12 cellular contexts compared by ENCODE assay signal in the genomic region with DNA sequence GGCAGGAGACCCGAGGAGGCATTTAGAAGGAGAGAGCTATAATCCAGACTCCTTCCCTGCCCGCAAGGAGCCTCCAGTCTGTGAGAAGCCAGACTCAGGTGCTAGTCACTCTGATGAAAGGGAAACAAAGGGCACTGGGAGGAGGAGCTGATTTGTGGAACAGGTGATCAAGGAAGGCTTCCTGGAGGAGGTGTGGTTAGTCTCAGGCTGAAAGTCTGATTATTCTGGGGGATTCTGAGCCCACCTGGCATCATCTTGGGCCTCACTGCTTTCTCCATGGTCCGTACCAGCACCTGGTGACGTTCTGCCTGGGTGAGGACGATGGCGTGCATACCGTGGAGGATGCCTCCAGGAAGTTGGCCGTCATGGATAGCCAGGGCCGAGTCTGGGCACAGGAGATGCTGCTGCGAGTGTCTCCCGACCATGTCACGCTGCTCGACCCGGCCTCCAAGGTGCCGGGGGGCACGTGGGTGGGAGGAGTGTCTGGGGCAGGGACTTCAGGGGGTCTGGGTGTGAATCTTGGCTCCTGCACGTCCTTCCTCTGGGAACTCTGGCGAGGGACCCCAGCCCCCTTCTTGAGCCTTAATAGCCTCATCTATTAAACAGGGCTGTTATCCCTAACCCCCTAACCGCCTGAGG. TPM values are rescaled to one million over a fixed set of nuclear protein-coding genes. Genes with fewer than 3 reads are reported as not detected.
DNase-seq lines count a peak whose midpoint lies in the region; ATAC-seq and TF ChIP-seq lines count a peak whose summit lies in the region.
"Had no signal": no experiment of that assay in that cellular context is flagged by ENCODE, and none has a peak within 500 bp of the region (broad histone marks: within the 10 kb centered on the region; RNA-seq: fewer than 3 reads in every experiment).

No MANE protein-coding gene starts in this region.

- H3K36me3 ChIP-seq in CD8-positive, alpha-beta T cell (ENCODE audit: insufficient read depth, low read length): no peaks in the 10 kb centered on the region
- H3K36me3 ChIP-seq in IMR-90 (ENCODE audit: control insufficient read depth, insufficient read depth, low read length) (no peaks in the 10 kb centered on the region), mammary epithelial cell (ENCODE audit: insufficient read depth, low read length) (no peaks in the 10 kb centered on the region)
- H3K36me3 ChIP-seq: cardiac muscle cell, uterus had no signal

- intact Hi-C loops in CD8-positive, alpha-beta T cell (cut with DNase I, micrococcal nuclease): loop anchor here (2.0 to 10.0 kb wide), 2 partner anchors 81 to 325 kb away; a partner anchor contains a TSS
- intact Hi-C loops in IMR-90 (cut with micrococcal nuclease) (loop anchor here (10.0 kb wide), 1 partner anchor 615 kb away; a partner anchor contains a TSS), mammary epithelial cell (cut with micrococcal nuclease) (no loop called here), left ventricle myocardium superior (cut with micrococcal nuclease) (no loop called here)

- H2AK5ac ChIP-seq in IMR-90 (ENCODE audit: low read depth, low read length): no peak overlapping the region

- peaks cover 22% of the 10 kb centered on the region for H3K4me1 Mint-ChIP-seq in CD8-positive, alpha-beta T cell (ENCODE audit: low read depth)
- peaks cover 20 to 35% (median 25%) of the 10 kb centered on the region in 4 donors for H3K4me1 Mint-ChIP-seq in naive thymus-derived CD8-positive, alpha-beta T cell

- no peaks in the 10 kb centered on the region for H3K79me1 ChIP-seq in IMR-90 (ENCODE audit: low read depth in 1 of 2, low read length in 2 of 2)

- H3K4me3 ChIP-seq in CD8-positive, alpha-beta T cell (ENCODE audit: low read depth, low read length): no peak overlapping the region
- H3K4me3 ChIP-seq in IMR-90 (ENCODE audit: insufficient read depth, low read depth, low read length) (no peak overlapping the region), mammary epithelial cell (replicated peaks in 1 of 3; ENCODE audit: insufficient read depth in 1 of 3, low read depth in 2 of 3, low read length in 3 of 3) (no peak overlapping the region)
- H3K4me3 ChIP-seq: uterus had no signal

- POLR2A ChIA-PET in CD8-positive, alpha-beta T cell (lab: Charles Lee): no interaction called here
- POLR2A ChIA-PET in IMR-90 (lab: Charles Lee; ENCODE audit: unreplicated experiment): no interaction called here
- POLR2A ChIA-PET in naive thymus-derived CD8-positive, alpha-beta T cell (lab: Charles Lee): interaction anchor here (1.0 kb wide), 1 partner anchor 38 kb away, joined by 4 read pairs; a partner anchor contains a TSS

- peaks cover 20% of the 10 kb centered on the region for H3K27me3 ChIP-seq in CD8-positive, alpha-beta T cell (ENCODE audit: insufficient read depth, low read length)
- H3K27me3 ChIP-seq in IMR-90 (ENCODE audit: control insufficient read depth, insufficient read depth, low read length) (peaks cover 63% of the 10 kb centered on the region), mammary epithelial cell (ENCODE audit: insufficient read depth, low read length) (no peaks in the 10 kb centered on the region)

- peaks cover 4% of the 10 kb centered on the region; the same call in 1 of the 2 replicates for H3K9me1 ChIP-seq in IMR-90 (ENCODE audit: insufficient read depth, low read length)

- H2BK5ac ChIP-seq in IMR-90 (ENCODE audit: low read depth, low read length, poor library complexity, severe bottlenecking): no peak overlapping the region

- H3K9ac ChIP-seq in IMR-90 (ENCODE audit: low read depth, low read length): no peak overlapping the region
- H3K9ac ChIP-seq in mammary epithelial cell (ENCODE audit: insufficient read depth, low read length): no peak overlapping the region

- no peak for ATAC-seq in CD8-positive, alpha-beta T cell
- no peak for ATAC-seq in IMR-90 (ENCODE audit: low read depth)
- ATAC-seq in naive thymus-derived CD8-positive, alpha-beta T cell: no peak
- ATAC-seq in GM18519 (IDR thresholded peaks at IDR 0.05; ENCODE audit: low FRiP score, unreplicated experiment): no peak
- no peak for ATAC-seq in left ventricle myocardium superior

- H3K23ac ChIP-seq in IMR-90 (ENCODE audit: low read depth, low read length): no peak overlapping the region

- in situ Hi-C loops in IMR-90 (cut with MboI; ENCODE audit: low sequenced_read_pairs) (no loop called here), mammary epithelial cell (cut with MboI; ENCODE audit: low sequenced_read_pairs in 2 of 2) (no loop called here)

- no peaks in the 10 kb centered on the region for H3K79me2 ChIP-seq in mammary epithelial cell (ENCODE audit: insufficient read depth, low read length)

- H3K56ac ChIP-seq in IMR-90 (ENCODE audit: extremely low read depth, insufficient read depth, low read length): no peak overlapping the region

- peak overlapping the region; percentile 84 for H3K4me3 Mint-ChIP-seq in CD8-positive, alpha-beta T cell
- peak overlapping the region; percentile 75 to 86 (median 82) for H3K4me3 Mint-ChIP-seq in naive thymus-derived CD8-positive, alpha-beta T cell

- H3K36me3 Mint-ChIP-seq in CD8-positive, alpha-beta T cell: no peaks in the 10 kb centered on the region
- peaks cover 0 to 8% (median 2%) of the 10 kb centered on the region in 3 donors for H3K36me3 Mint-ChIP-seq in naive thymus-derived CD8-positive, alpha-beta T cell

- peak overlapping the region; percentile 72 for H3K4me2 ChIP-seq in IMR-90 (ENCODE audit: low read depth, low read length)
- H3K4me2 ChIP-seq in mammary epithelial cell (ENCODE audit: insufficient read depth, low read depth, low read length): peak overlapping the region; percentile 99

- H2BK120ac ChIP-seq in IMR-90 (ENCODE audit: low read depth, low read length): no peak overlapping the region

- TF ChIP-seq CTCF in CD8-positive, alpha-beta T cell (IDR thresholded peaks at IDR 0.05): no peak
- TF ChIP-seq CTCF in IMR-90 (conservative IDR thresholded peaks at IDR 0.05; ENCODE audit: low read depth, low read length) (no peak), mammary epithelial cell (conservative IDR thresholded peaks at IDR 0.05 in 1 of 2, IDR thresholded peaks at IDR 0.05 in 1 of 2; ENCODE audit: extremely low read depth in 1 of 2, insufficient read depth in 1 of 2, low read depth in 1 of 2, low read length in 2 of 2) (no peak)

- no peak for TF ChIP-seq POLR2A in IMR-90 (IDR thresholded peaks at IDR 0.05; ENCODE audit: low read depth, low read length)

- no peak overlapping the region for H3K4ac ChIP-seq in IMR-90 (ENCODE audit: low read depth, low read length)

- dilution Hi-C loops in IMR-90 (cut with HindIII; ENCODE audit: low sequenced_read_pairs, unreplicated experiment): no loop called here
- dilution Hi-C loops in mammary epithelial cell (cut with HindIII; ENCODE audit: low sequenced_read_pairs): loop anchor here (5.0 to 10.0 kb wide), 2 partner anchors 93 to 395 kb away; a partner anchor contains a TSS

- no peak overlapping the region for H2BK15ac ChIP-seq in IMR-90 (ENCODE audit: low read depth, low read length)

- no peaks in the 10 kb centered on the region for H3K9me3 Mint-ChIP-seq in CD8-positive, alpha-beta T cell
- peaks cover 0 to 7% (median 0%) of the 10 kb centered on the region in 9 donors for H3K9me3 Mint-ChIP-seq in naive thymus-derived CD8-positive, alpha-beta T cell

- no peak overlapping the region for H3K18ac ChIP-seq in IMR-90 (ENCODE audit: low read depth, low read length)

- 69% methylated on average over 8 of the region's 19 CpGs; no CpG with 5 or more reads in 1 of the 2 experiments for WGBS in IMR-90 (ENCODE audit: extremely low coverage in 2 of 2, insufficient read length in 1 of 2), 2 experiments
- 88% methylated on average over 11 of the region's 19 CpGs for WGBS in mammary epithelial cell (ENCODE audit: low coverage, missing lambda C conversion rate)

- H2BK20ac ChIP-seq in IMR-90 (ENCODE audit: low read depth, low read length): no peak overlapping the region

- H3K14ac ChIP-seq in IMR-90 (replicated peaks; ENCODE audit: low read depth, low read length): no peak overlapping the region

- no peaks in the 10 kb centered on the region for H3K9me3 ChIP-seq in CD8-positive, alpha-beta T cell (ENCODE audit: low read length)
- H3K9me3 ChIP-seq in IMR-90 (ENCODE audit: control insufficient read depth, insufficient read depth, low read length): peaks cover 7% of the 10 kb centered on the region; the same call in 1 of the 2 replicates
- H3K9me3 ChIP-seq in mammary epithelial cell (replicated peaks; ENCODE audit: insufficient read depth, low read length): peaks cover 3% of the 10 kb centered on the region
- H3K9me3 ChIP-seq: uterus had no signal

- CTCF ChIA-PET in CD8-positive, alpha-beta T cell (lab: Charles Lee): interaction anchor here (1.4 kb wide), 1 partner anchor 11 kb away, joined by 8 read pairs; no protein-coding TSS in a partner anchor
- CTCF ChIA-PET in IMR-90 (lab: Yijun Ruan, JAX): no interaction called here
- CTCF ChIA-PET in mammary epithelial cell (lab: Charles Lee; ENCODE audit: low non-redundant PET): no interaction called here

- H4K5ac ChIP-seq in IMR-90 (ENCODE audit: low read depth, low read length): no peak overlapping the region

- H4K20me1 ChIP-seq in IMR-90 (ENCODE audit: insufficient read depth, low read length) (no peaks in the 10 kb centered on the region), mammary epithelial cell (ENCODE audit: insufficient read depth, low read length) (no peaks in the 10 kb centered on the region)

- H2AFZ ChIP-seq in IMR-90 (replicated peaks; ENCODE audit: low read length, poor library complexity) (peak overlapping the region; percentile 88), mammary epithelial cell (ENCODE audit: low read depth, low read length) (peak overlapping the region; percentile 18)

- DNase-seq in CD8-positive, alpha-beta T cell: no peak
- DNase-seq in IMR-90 (no peak), mammary epithelial cell (no peak), left ventricle myocardium superior (no peak), NCI-H2196 treated with DMSO at 0.1 percent for 48 hours (lab: John Stamatoyannopoulos, UW; ENCODE audit: unreplicated experiment) (no peak), DMS 273 (lab: John Stamatoyannopoulos, UW; ENCODE audit: unreplicated experiment) (no peak)
- DNase-seq in naive thymus-derived CD8-positive, alpha-beta T cell: peak in 1 of 10 donors; percentile 63
- DNase-seq: NK-92 treated with Interleukin-12 subunit alpha and Interleukin-12 subunit beta, amount 100 ng/mL, for 24 hours had no signal

- no peak overlapping the region for H4K8ac ChIP-seq in IMR-90 (ENCODE audit: low read depth in 2 of 2, low read length in 2 of 2)

- no peak overlapping the region for H2AK9ac ChIP-seq in IMR-90 (replicated peaks; ENCODE audit: low read depth, low read length, poor library complexity)

- H3K27me3 Mint-ChIP-seq in CD8-positive, alpha-beta T cell (ENCODE audit: low read depth): peaks cover 55% of the 10 kb centered on the region
- H3K27me3 Mint-ChIP-seq in naive thymus-derived CD8-positive, alpha-beta T cell: peaks cover 20 to 82% (median 54%) of the 10 kb centered on the region in 5 donors

- BruUV-seq in IMR-90 (replicated peaks; lab: Mats Ljungman, UMichigan) (no TSS peak), mammary epithelial cell (replicated peaks; lab: Mats Ljungman, UMichigan) (no TSS peak)

- no peak for TF ChIP-seq RAD21 in IMR-90 (IDR thresholded peaks at IDR 0.05; ENCODE audit: low read length)

- H3K27ac Mint-ChIP-seq in CD8-positive, alpha-beta T cell: no peak overlapping the region
- H3K27ac Mint-ChIP-seq in naive thymus-derived CD8-positive, alpha-beta T cell: peak overlapping the region in 4 of 10 donors; percentile 33 to 65 (median 57)

- no peak overlapping the region for H3K27ac ChIP-seq in CD8-positive, alpha-beta T cell (ENCODE audit: low read depth, low read length)
- H3K27ac ChIP-seq in IMR-90 (ENCODE audit: insufficient read depth, low read length) (no peak overlapping the region), mammary epithelial cell (ENCODE audit: insufficient read depth, low read depth, low read length) (no peak overlapping the region)
- H3K27ac ChIP-seq: cardiac muscle cell, uterus had no signal

- peaks cover 30% of the 10 kb centered on the region for H3K4me1 ChIP-seq in CD8-positive, alpha-beta T cell (ENCODE audit: insufficient read depth, low read length)
- H3K4me1 ChIP-seq in IMR-90 (ENCODE audit: control insufficient read depth, insufficient read depth, low read length): peaks cover 10% of the 10 kb centered on the region; the same call in 1 of the 2 replicates
- H3K4me1 ChIP-seq in mammary epithelial cell (ENCODE audit: insufficient read depth, low read length): peaks cover 32% of the 10 kb centered on the region
- H3K4me1 ChIP-seq: uterus had no signal

- H4K91ac ChIP-seq in IMR-90 (ENCODE audit: insufficient read depth, low read depth, low read length): no peak overlapping the region

RNA-seq across cellular contexts. Expression of a gene that starts 3.9 kb away (rescaled TPM):
- 1 to 10 TPM; 4.8 to 6.2 TPM for total RNA-seq in CD8-positive, alpha-beta T cell
- total RNA-seq in IMR-90 (2012; rRNA removed) (0.90 and 1.9 TPM in 2 replicates), mammary epithelial cell (10 to 100 TPM; 63.7 to 68.3 TPM), left ventricle myocardium superior (2.7 TPM)
- polyA plus RNA-seq in IMR-90 (2012; rRNA removed) (2.9 and 3.1 TPM in 2 replicates), mammary epithelial cell (29.8 TPM)
- polyA plus RNA-seq in IMR-90 (2012; cell fraction: cytosol; rRNA removed): 2.5 and 8.1 TPM in 2 replicates
- 6.8 and 7.4 TPM in 2 replicates for polyA plus RNA-seq in IMR-90 (2012; cell fraction: nucleus; rRNA removed; ENCODE audit: low replicate concordance)
- 23.0 TPM for polyA minus RNA-seq in mammary epithelial cell
- under 1 TPM in 1 of 2 experiments, not detected in 1; 0.39 TPM for total RNA-seq in naive thymus-derived CD8-positive, alpha-beta T cell
- 1 to 10 TPM in 1 of 3 donors, under 1 TPM in 2; 0.81 to 2.1 (median 0.85) TPM for polyA plus RNA-seq in naive thymus-derived CD8-positive, alpha-beta T cell

RNA-seq across cellular contexts. Expression of a gene that starts 16.6 kb away (rescaled TPM):
- total RNA-seq in CD8-positive, alpha-beta T cell: 10 to 100 TPM; 12.4 to 13.4 TPM
- total RNA-seq in IMR-90 (2012; rRNA removed): 7.5 and 8.3 TPM in 2 replicates
- polyA plus RNA-seq in IMR-90 (2012; rRNA removed): 6.9 and 7.8 TPM in 2 replicates
- 4.2 and 7.7 TPM in 2 replicates for polyA plus RNA-seq in IMR-90 (2012; cell fraction: cytosol; rRNA removed)
- polyA plus RNA-seq in IMR-90 (2012; cell fraction: nucleus; rRNA removed; ENCODE audit: low replicate concordance): 14.8 and 17.0 TPM in 2 replicates
- 10 to 100 TPM; 18.0 to 19.8 TPM for total RNA-seq in mammary epithelial cell
- polyA plus RNA-seq in mammary epithelial cell: 17.0 TPM
- polyA minus RNA-seq in mammary epithelial cell: 20.5 TPM
- 10 to 100 TPM; 24.3 to 26.1 TPM for total RNA-seq in naive thymus-derived CD8-positive, alpha-beta T cell
- 10 to 100 TPM in 1 of 3 donors, 1 to 10 TPM in 2; 4.3 to 18.0 (median 5.3) TPM for polyA plus RNA-seq in naive thymus-derived CD8-positive, alpha-beta T cell
- 52.0 TPM for total RNA-seq in left ventricle myocardium superior

RNA-seq across cellular contexts. Expression of a gene that starts 37.9 kb away (rescaled TPM):
- 10 to 100 TPM; 93.8 to 97.6 TPM for total RNA-seq in CD8-positive, alpha-beta T cell
- total RNA-seq in IMR-90 (2012; rRNA removed) (21.1 and 21.5 TPM in 2 replicates), mammary epithelial cell (10 to 100 TPM; 29.8 to 74.8 TPM), left ventricle myocardium superior (141 TPM)
- polyA plus RNA-seq in IMR-90 (2012; rRNA removed) (81.4 and 104 TPM in 2 replicates), mammary epithelial cell (27.5 TPM)
- 43.7 and 62.1 TPM in 2 replicates for polyA plus RNA-seq in IMR-90 (2012; cell fraction: cytosol; rRNA removed)
- polyA plus RNA-seq in IMR-90 (2012; cell fraction: nucleus; rRNA removed; ENCODE audit: low replicate concordance): 542 and 869 TPM in 2 replicates
- polyA minus RNA-seq in mammary epithelial cell: 6.7 TPM
- total RNA-seq in naive thymus-derived CD8-positive, alpha-beta T cell: 100 to 1,000 TPM; 140 to 141 TPM
- polyA plus RNA-seq in naive thymus-derived CD8-positive, alpha-beta T cell: 1 to 10 TPM; 2.7 to 6.2 (median 3.9) TPM

RNA-seq across cellular contexts. Expression of a gene that starts 41.5 kb away (rescaled TPM):
- total RNA-seq in CD8-positive, alpha-beta T cell: under 1 TPM; 0.56 to 0.57 TPM
- total RNA-seq in IMR-90 (2012; rRNA removed): not detected in 2 replicates
- 0.03 TPM in 1 of 2 replicates, not detected in the other for polyA plus RNA-seq in IMR-90 (2012; rRNA removed)
- polyA plus RNA-seq in IMR-90 (2012; cell fraction: cytosol; rRNA removed): not detected in 2 replicates
- 0.05 and 0.07 TPM in 2 replicates for polyA plus RNA-seq in IMR-90 (2012; cell fraction: nucleus; rRNA removed; ENCODE audit: low replicate concordance)
- total RNA-seq in mammary epithelial cell: under 1 TPM in 1 of 2 donors, not detected in 1; 0.17 TPM
- 0.03 TPM for polyA plus RNA-seq in mammary epithelial cell
- polyA minus RNA-seq in mammary epithelial cell: not detected
- under 1 TPM; 0.31 to 0.69 TPM for total RNA-seq in naive thymus-derived CD8-positive, alpha-beta T cell
- under 1 TPM in 1 of 3 donors, not detected in 2; 0.08 TPM for polyA plus RNA-seq in naive thymus-derived CD8-positive, alpha-beta T cell
- total RNA-seq in left ventricle myocardium superior: not detected
- total RNA-seq: fibroblast of villous mesenchyme had no signal
- polyA plus RNA-seq: cardiac muscle cell had no signal

Comparison
In these comparisons a context has a peak if more than half of its experiments do, and no peak if none do; other contexts are left out.
1. RNA of a gene that starts 3.9 kb away (total RNA-seq): 63.7 to 68.3 TPM in mammary epithelial cell; 4.8 to 6.2 TPM in CD8-positive, alpha-beta T cell, 2.7 TPM in left ventricle myocardium superior (single experiment), 0.90 to 1.9 TPM in IMR-90 and 0.39 TPM in naive thymus-derived CD8-positive, alpha-beta T cell; every median in the first group is over 4 times any median in the second.
2. intact Hi-C loops: an anchor here in CD8-positive, alpha-beta T cell (2.0 to 10.0 kb wide) and IMR-90 (10.0 kb wide); none called in mammary epithelial cell and left ventricle myocardium superior.